22 cellular contexts compared by ENCODE assay signal in the genomic region with DNA sequence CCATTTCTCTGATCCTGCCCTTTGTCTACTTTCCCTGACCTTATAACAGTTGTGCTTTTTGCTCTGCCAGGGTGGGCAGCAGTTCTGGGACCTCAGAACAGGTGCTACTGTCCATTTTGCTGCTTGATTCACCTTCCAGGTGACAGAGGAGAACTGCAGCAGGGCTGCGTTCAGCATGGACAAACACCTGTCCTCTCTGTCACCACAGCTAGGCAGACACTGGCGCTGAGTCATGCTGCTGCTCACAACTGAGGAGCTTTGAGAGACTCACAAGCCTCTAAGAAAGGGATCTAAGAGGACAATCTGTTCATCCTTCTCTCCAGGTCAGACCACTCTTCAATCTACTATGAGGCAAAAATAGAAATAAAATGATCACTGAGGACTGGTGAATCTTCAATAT.
A peak's percentile ranks its signal among the peaks of the same experiment; 100 is the strongest.
DNase-seq lines count a peak whose midpoint lies in the region; ATAC-seq and TF ChIP-seq lines count a peak whose summit lies in the region.
"Had no signal": no experiment of that assay in that cellular context is flagged by ENCODE, and none has a peak within 500 bp of the region (broad histone marks: within the 10 kb centered on the region; RNA-seq: fewer than 3 reads in every experiment).

No MANE protein-coding gene starts in this region.

- H3K4me1 Mint-ChIP-seq in T-cell, result no peaks in the 10 kb centered on the region
- no peaks in the 10 kb centered on the region for H3K4me1 Mint-ChIP-seq in CD8-positive, alpha-beta T cell (ENCODE audit: low read depth)
- H3K4me1 Mint-ChIP-seq: activated CD4-positive, alpha-beta T cell treated with anti-CD3 and anti-CD28 coated beads, Interleukin-2, amount 10 ng/mL, durations not matched to agents 7 days and 5 days had no signal

- CTCF ChIA-PET in T-cell (lab: Charles Lee), result interaction anchor here in 1 of 2 donors (0.7 kb wide), 1 partner anchor 319 kb away, joined by 3 read pairs; no protein-coding TSS in a partner anchor
- CTCF ChIA-PET in CD8-positive, alpha-beta T cell (lab: Charles Lee), result no interaction called here

- ATAC-seq in GM21723 (IDR thresholded peaks at IDR 0.05; ENCODE audit: unreplicated experiment) (no peak), T-cell (replicated peaks in 1 of 4) (no peak)
- no peak for ATAC-seq in CD8-positive, alpha-beta T cell
- ATAC-seq: K562; natural killer cell treated with Interleukin-12 subunit alpha and Interleukin-12 subunit beta and Interleukin-15 and Interleukin-18, amount 100 ng/mL, for 72 hours; upper lobe of right lung had no signal

- peaks cover 4 to 18% (median 12%) of the 10 kb centered on the region in 3 donors for H3K9me3 Mint-ChIP-seq in T-cell
- H3K9me3 Mint-ChIP-seq in CD8-positive, alpha-beta T cell, result peaks cover 4% of the 10 kb centered on the region
- H3K9me3 Mint-ChIP-seq: activated CD4-positive, alpha-beta T cell treated with anti-CD3 and anti-CD28 coated beads, Interleukin-2, amount 10 ng/mL, durations not matched to agents 7 days and 5 days had no signal

- no peak overlapping the region for H3K27ac ChIP-seq in dorsolateral prefrontal cortex
- H3K27ac ChIP-seq in CD8-positive, alpha-beta T cell (ENCODE audit: low read depth, low read length), result no peak overlapping the region
- H3K27ac ChIP-seq: epithelial cell of prostate, RWPE1, upper lobe of right lung had no signal

- intact Hi-C loops in dorsolateral prefrontal cortex (cut with DNase I), result no loop called here
- intact Hi-C loops in CD8-positive, alpha-beta T cell (cut with DNase I, micrococcal nuclease), result no loop called here

- H3K4me3 Mint-ChIP-seq in T-cell, result no peak overlapping the region
- H3K4me3 Mint-ChIP-seq in CD8-positive, alpha-beta T cell, result no peak overlapping the region
- H3K4me3 Mint-ChIP-seq: activated CD4-positive, alpha-beta T cell treated with anti-CD3 and anti-CD28 coated beads, Interleukin-2, amount 10 ng/mL, durations not matched to agents 7 days and 5 days; natural killer cell treated with Interleukin-12 subunit alpha and Interleukin-12 subunit beta and Interleukin-15 and Interleukin-18, amount 100 ng/mL, for 72 hours had no signal

- H3K27me3 Mint-ChIP-seq in T-cell, result no peaks in the 10 kb centered on the region
- H3K27me3 Mint-ChIP-seq in CD8-positive, alpha-beta T cell (ENCODE audit: low read depth), result no peaks in the 10 kb centered on the region
- H3K27me3 Mint-ChIP-seq: activated CD4-positive, alpha-beta T cell treated with anti-CD3 and anti-CD28 coated beads, Interleukin-2, amount 10 ng/mL, durations not matched to agents 7 days and 5 days; natural killer cell treated with Interleukin-12 subunit alpha and Interleukin-12 subunit beta and Interleukin-15 and Interleukin-18, amount 100 ng/mL, for 72 hours had no signal

- H3K36me3 ChIP-seq in CD8-positive, alpha-beta T cell (ENCODE audit: insufficient read depth, low read length), result no peaks in the 10 kb centered on the region
- H3K36me3 ChIP-seq: upper lobe of right lung had no signal

- DNase-seq in H4 (ENCODE audit: low spot score), result peak; percentile 5
- DNase-seq in NCI-H526 (lab: John Stamatoyannopoulos, UW), result peak; percentile 40 to 55
- DNase-seq in dorsolateral prefrontal cortex, result peak in 6 of 10 donors; percentile 3 to 71 (median 38)
- peak; percentile 32 for DNase-seq in pons (ENCODE audit: low spot score)
- DNase-seq in A172 (ENCODE audit: low spot score), result no peak
- DNase-seq in T-cell, result no peak
- no peak for DNase-seq in CD8-positive, alpha-beta T cell
- DNase-seq: activated CD4-positive, alpha-beta T cell treated with anti-CD3 and anti-CD28 coated beads, Interleukin-2, amount 10 ng/mL, durations not matched to agents 7 days and 5 days; activated CD8-positive, alpha-beta memory T cell treated with anti-CD3 and anti-CD28 coated beads, Interleukin-2, amount 50 U/mL, for 4 hours; activated effector memory CD4-positive, alpha-beta T cell treated with anti-CD3 and anti-CD28 coated beads, Interleukin-2, amount 50 U/mL, for 16 hours; foreskin fibroblast; MV-4-11; NK-92 treated with Interleukin-12 subunit alpha and Interleukin-12 subunit beta, amount 100 ng/mL, for 24 hours; small intestine; stimulated activated CD4-positive, alpha-beta T cell treated with anti-CD3 and anti-CD28 coated beads, Interleukin-4, amount 100 ng/mL, for 24 hours; SW 1271; upper lobe of right lung had no signal

- H3K36me3 Mint-ChIP-seq in T-cell, result no peaks in the 10 kb centered on the region
- H3K36me3 Mint-ChIP-seq in CD8-positive, alpha-beta T cell, result no peaks in the 10 kb centered on the region
- H3K36me3 Mint-ChIP-seq: natural killer cell treated with Interleukin-12 subunit alpha and Interleukin-12 subunit beta and Interleukin-15 and Interleukin-18, amount 100 ng/mL, for 72 hours had no signal

- no peaks in the 10 kb centered on the region for H3K9me3 ChIP-seq in CD8-positive, alpha-beta T cell (ENCODE audit: low read length)
- H3K9me3 ChIP-seq: upper lobe of right lung had no signal

- POLR2A ChIA-PET in T-cell (lab: Charles Lee), result no interaction called here
- POLR2A ChIA-PET in CD8-positive, alpha-beta T cell (lab: Charles Lee), result no interaction called here

- TF ChIP-seq CTCF in dorsolateral prefrontal cortex (IDR thresholded peaks at IDR 0.05 in 54 of 56, conservative IDR thresholded peaks at IDR 0.05 in 2 of 56; ENCODE audit: low read depth in 1 of 56, partially characterized antibody in 56 of 56), result no peak
- TF ChIP-seq CTCF in CD8-positive, alpha-beta T cell (IDR thresholded peaks at IDR 0.05), result no peak

- H3K27ac Mint-ChIP-seq in T-cell, result no peak overlapping the region
- no peak overlapping the region for H3K27ac Mint-ChIP-seq in CD8-positive, alpha-beta T cell
- H3K27ac Mint-ChIP-seq: activated CD4-positive, alpha-beta T cell treated with anti-CD3 and anti-CD28 coated beads, Interleukin-2, amount 10 ng/mL, durations not matched to agents 7 days and 5 days; natural killer cell treated with Interleukin-12 subunit alpha and Interleukin-12 subunit beta and Interleukin-15 and Interleukin-18, amount 100 ng/mL, for 72 hours had no signal

- H3K27me3 ChIP-seq in dorsolateral prefrontal cortex, result no peaks in the 10 kb centered on the region
- no peaks in the 10 kb centered on the region for H3K27me3 ChIP-seq in CD8-positive, alpha-beta T cell (ENCODE audit: insufficient read depth, low read length)
- H3K27me3 ChIP-seq: upper lobe of right lung had no signal

- H3K4me1 ChIP-seq in CD8-positive, alpha-beta T cell (ENCODE audit: insufficient read depth, low read length), result no peaks in the 10 kb centered on the region
- H3K4me1 ChIP-seq: upper lobe of right lung had no signal

- no peak overlapping the region for H3K4me3 ChIP-seq in dorsolateral prefrontal cortex
- H3K4me3 ChIP-seq in CD8-positive, alpha-beta T cell (ENCODE audit: low read depth, low read length), result no peak overlapping the region
- H3K4me3 ChIP-seq: K562, upper lobe of right lung had no signal

Comparison
In these comparisons a context has a peak if more than half of its experiments do, and no peak if none do; other contexts are left out.
1. DNase-seq: peak in H4 (single experiment), NCI-H526 (2 of 2), dorsolateral prefrontal cortex (6 of 10) and pons (single experiment); none in A172 (single experiment), T-cell (0 of 34) and CD8-positive, alpha-beta T cell (0 of 7).